1 cellular context compared by ENCODE assay signal in the genomic region with DNA sequence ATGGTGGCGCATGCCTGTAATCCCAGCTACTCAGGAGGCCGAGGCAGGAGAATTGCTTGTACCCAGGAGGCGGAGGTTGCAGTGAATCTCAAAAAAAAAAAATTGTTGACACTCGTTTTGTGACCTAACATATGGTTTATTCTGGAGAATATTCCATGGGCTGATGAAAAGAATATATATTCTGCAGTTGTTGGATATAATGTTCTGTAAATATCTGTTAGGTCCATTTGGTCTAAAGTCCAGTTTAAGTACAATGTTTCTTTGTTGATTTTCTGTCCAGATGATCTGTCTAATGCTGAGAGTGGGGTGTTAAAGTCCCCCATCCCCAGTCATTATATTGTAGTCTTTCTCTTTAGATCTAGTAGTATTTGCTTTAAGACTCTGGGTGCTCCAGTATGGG.
A peak's percentile ranks its signal among the peaks of the same experiment; 100 is the strongest.
TF ChIP-seq lines count a peak whose summit lies in the region.

No MANE protein-coding gene starts in this region.

TF ChIP-seq in HepG2, 621 proteins besides CTCF, POLR2A, EP300 and RAD21 (continued from another document and continues in another):
- TF ChIP-seq ZBTB42 (CRISPR knock-in tag; IDR thresholded peaks at IDR 0.05) (no peak), SP5 (CRISPR knock-in tag; IDR thresholded peaks at IDR 0.05; ENCODE audit: borderline replicate concordance, low read depth) (no peak), HCFC1 (IDR thresholded peaks at IDR 0.05; ENCODE audit: low read depth, low read length) (no peak), PRMT3 (CRISPR knock-in tag; IDR thresholded peaks at IDR 0.05; ENCODE audit: borderline replicate concordance, low read depth) (no peak), GZF1 (CRISPR knock-in tag; IDR thresholded peaks at IDR 0.05) (no peak), FOXA3 (CRISPR knock-in tag; IDR thresholded peaks at IDR 0.05) (peak; percentile 65), FOXA1 (IDR thresholded peaks at IDR 0.05) (0 out of 2 replicates have a peak, but pooled peaks have one; percentile 25), FOXA1 (CRISPR knock-in tag; IDR thresholded peaks at IDR 0.05) (0 out of 2 replicates have a peak, but pooled peaks have one; percentile 21), ZBTB20 (CRISPR knock-in tag; IDR thresholded peaks at IDR 0.05; ENCODE audit: borderline replicate concordance, low read depth) (peak; percentile 49; the same call in 1 of the 2 replicates), NCOR1 (IDR thresholded peaks at IDR 0.05; ENCODE audit: borderline replicate concordance, low read length) (peak; percentile 66), SOX13 (IDR thresholded peaks at IDR 0.05) (no peak), SOX13 (CRISPR knock-in tag; conservative IDR thresholded peaks at IDR 0.05 in 1 of 2, IDR thresholded peaks at IDR 0.05 in 1 of 2) (peak in 1 of 2 experiments; percentile 65; a peak in 2 of 4 replicates), ONECUT2 (CRISPR knock-in tag; IDR thresholded peaks at IDR 0.05) (no peak), SOX5 (CRISPR knock-in tag; IDR thresholded peaks at IDR 0.05; ENCODE audit: borderline replicate concordance) (peak; percentile 43; the same call in 1 of the 2 replicates), SMAD9 (CRISPR knock-in tag; IDR thresholded peaks at IDR 0.05) (no peak), ZFP90 (CRISPR knock-in tag; IDR thresholded peaks at IDR 0.05; ENCODE audit: borderline replicate concordance) (no peak)
- TF ChIP-seq, protein P1, sequence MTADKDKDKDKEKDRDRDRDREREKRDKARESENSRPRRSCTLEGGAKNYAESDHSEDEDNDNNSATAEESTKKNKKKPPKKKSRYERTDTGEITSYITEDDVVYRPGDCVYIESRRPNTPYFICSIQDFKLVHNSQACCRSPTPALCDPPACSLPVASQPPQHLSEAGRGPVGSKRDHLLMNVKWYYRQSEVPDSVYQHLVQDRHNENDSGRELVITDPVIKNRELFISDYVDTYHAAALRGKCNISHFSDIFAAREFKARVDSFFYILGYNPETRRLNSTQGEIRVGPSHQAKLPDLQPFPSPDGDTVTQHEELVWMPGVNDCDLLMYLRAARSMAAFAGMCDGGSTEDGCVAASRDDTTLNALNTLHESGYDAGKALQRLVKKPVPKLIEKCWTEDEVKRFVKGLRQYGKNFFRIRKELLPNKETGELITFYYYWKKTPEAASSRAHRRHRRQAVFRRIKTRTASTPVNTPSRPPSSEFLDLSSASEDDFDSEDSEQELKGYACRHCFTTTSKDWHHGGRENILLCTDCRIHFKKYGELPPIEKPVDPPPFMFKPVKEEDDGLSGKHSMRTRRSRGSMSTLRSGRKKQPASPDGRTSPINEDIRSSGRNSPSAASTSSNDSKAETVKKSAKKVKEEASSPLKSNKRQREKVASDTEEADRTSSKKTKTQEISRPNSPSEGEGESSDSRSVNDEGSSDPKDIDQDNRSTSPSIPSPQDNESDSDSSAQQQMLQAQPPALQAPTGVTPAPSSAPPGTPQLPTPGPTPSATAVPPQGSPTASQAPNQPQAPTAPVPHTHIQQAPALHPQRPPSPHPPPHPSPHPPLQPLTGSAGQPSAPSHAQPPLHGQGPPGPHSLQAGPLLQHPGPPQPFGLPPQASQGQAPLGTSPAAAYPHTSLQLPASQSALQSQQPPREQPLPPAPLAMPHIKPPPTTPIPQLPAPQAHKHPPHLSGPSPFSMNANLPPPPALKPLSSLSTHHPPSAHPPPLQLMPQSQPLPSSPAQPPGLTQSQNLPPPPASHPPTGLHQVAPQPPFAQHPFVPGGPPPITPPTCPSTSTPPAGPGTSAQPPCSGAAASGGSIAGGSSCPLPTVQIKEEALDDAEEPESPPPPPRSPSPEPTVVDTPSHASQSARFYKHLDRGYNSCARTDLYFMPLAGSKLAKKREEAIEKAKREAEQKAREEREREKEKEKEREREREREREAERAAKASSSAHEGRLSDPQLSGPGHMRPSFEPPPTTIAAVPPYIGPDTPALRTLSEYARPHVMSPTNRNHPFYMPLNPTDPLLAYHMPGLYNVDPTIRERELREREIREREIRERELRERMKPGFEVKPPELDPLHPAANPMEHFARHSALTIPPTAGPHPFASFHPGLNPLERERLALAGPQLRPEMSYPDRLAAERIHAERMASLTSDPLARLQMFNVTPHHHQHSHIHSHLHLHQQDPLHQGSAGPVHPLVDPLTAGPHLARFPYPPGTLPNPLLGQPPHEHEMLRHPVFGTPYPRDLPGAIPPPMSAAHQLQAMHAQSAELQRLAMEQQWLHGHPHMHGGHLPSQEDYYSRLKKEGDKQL (CRISPR knock-in tag; IDR thresholded peaks at IDR 0.05; ENCODE audit: low read depth), result no peak
- TF ChIP-seq, protein P2, sequence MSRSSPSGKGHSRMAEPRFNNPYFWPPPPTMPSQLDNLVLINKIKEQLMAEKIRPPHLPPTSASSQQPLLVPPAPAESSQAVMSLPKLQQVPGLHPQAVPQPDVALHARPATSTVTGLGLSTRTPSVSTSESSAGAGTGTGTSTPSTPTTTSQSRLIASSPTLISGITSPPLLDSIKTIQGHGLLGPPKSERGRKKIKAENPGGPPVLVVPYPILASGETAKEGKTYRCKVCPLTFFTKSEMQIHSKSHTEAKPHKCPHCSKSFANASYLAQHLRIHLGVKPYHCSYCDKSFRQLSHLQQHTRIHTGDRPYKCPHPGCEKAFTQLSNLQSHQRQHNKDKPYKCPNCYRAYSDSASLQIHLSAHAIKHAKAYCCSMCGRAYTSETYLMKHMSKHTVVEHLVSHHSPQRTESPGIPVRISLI (CRISPR knock-in tag; IDR thresholded peaks at IDR 0.05; ENCODE audit: borderline replicate concordance), result peak; percentile 71; the same call in 1 of the 2 replicates
- TF ChIP-seq, protein P3, sequence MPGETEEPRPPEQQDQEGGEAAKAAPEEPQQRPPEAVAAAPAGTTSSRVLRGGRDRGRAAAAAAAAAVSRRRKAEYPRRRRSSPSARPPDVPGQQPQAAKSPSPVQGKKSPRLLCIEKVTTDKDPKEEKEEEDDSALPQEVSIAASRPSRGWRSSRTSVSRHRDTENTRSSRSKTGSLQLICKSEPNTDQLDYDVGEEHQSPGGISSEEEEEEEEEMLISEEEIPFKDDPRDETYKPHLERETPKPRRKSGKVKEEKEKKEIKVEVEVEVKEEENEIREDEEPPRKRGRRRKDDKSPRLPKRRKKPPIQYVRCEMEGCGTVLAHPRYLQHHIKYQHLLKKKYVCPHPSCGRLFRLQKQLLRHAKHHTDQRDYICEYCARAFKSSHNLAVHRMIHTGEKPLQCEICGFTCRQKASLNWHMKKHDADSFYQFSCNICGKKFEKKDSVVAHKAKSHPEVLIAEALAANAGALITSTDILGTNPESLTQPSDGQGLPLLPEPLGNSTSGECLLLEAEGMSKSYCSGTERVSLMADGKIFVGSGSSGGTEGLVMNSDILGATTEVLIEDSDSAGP (CRISPR knock-in tag; IDR thresholded peaks at IDR 0.05; ENCODE audit: borderline replicate concordance), result no peak
- TF ChIP-seq, protein P4, sequence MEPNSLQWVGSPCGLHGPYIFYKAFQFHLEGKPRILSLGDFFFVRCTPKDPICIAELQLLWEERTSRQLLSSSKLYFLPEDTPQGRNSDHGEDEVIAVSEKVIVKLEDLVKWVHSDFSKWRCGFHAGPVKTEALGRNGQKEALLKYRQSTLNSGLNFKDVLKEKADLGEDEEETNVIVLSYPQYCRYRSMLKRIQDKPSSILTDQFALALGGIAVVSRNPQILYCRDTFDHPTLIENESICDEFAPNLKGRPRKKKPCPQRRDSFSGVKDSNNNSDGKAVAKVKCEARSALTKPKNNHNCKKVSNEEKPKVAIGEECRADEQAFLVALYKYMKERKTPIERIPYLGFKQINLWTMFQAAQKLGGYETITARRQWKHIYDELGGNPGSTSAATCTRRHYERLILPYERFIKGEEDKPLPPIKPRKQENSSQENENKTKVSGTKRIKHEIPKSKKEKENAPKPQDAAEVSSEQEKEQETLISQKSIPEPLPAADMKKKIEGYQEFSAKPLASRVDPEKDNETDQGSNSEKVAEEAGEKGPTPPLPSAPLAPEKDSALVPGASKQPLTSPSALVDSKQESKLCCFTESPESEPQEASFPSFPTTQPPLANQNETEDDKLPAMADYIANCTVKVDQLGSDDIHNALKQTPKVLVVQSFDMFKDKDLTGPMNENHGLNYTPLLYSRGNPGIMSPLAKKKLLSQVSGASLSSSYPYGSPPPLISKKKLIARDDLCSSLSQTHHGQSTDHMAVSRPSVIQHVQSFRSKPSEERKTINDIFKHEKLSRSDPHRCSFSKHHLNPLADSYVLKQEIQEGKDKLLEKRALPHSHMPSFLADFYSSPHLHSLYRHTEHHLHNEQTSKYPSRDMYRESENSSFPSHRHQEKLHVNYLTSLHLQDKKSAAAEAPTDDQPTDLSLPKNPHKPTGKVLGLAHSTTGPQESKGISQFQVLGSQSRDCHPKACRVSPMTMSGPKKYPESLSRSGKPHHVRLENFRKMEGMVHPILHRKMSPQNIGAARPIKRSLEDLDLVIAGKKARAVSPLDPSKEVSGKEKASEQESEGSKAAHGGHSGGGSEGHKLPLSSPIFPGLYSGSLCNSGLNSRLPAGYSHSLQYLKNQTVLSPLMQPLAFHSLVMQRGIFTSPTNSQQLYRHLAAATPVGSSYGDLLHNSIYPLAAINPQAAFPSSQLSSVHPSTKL (CRISPR knock-in tag; IDR thresholded peaks at IDR 0.05), result 0 out of 2 replicates have a peak, but pooled peaks have one; percentile 16
- TF ChIP-seq, protein P5, sequence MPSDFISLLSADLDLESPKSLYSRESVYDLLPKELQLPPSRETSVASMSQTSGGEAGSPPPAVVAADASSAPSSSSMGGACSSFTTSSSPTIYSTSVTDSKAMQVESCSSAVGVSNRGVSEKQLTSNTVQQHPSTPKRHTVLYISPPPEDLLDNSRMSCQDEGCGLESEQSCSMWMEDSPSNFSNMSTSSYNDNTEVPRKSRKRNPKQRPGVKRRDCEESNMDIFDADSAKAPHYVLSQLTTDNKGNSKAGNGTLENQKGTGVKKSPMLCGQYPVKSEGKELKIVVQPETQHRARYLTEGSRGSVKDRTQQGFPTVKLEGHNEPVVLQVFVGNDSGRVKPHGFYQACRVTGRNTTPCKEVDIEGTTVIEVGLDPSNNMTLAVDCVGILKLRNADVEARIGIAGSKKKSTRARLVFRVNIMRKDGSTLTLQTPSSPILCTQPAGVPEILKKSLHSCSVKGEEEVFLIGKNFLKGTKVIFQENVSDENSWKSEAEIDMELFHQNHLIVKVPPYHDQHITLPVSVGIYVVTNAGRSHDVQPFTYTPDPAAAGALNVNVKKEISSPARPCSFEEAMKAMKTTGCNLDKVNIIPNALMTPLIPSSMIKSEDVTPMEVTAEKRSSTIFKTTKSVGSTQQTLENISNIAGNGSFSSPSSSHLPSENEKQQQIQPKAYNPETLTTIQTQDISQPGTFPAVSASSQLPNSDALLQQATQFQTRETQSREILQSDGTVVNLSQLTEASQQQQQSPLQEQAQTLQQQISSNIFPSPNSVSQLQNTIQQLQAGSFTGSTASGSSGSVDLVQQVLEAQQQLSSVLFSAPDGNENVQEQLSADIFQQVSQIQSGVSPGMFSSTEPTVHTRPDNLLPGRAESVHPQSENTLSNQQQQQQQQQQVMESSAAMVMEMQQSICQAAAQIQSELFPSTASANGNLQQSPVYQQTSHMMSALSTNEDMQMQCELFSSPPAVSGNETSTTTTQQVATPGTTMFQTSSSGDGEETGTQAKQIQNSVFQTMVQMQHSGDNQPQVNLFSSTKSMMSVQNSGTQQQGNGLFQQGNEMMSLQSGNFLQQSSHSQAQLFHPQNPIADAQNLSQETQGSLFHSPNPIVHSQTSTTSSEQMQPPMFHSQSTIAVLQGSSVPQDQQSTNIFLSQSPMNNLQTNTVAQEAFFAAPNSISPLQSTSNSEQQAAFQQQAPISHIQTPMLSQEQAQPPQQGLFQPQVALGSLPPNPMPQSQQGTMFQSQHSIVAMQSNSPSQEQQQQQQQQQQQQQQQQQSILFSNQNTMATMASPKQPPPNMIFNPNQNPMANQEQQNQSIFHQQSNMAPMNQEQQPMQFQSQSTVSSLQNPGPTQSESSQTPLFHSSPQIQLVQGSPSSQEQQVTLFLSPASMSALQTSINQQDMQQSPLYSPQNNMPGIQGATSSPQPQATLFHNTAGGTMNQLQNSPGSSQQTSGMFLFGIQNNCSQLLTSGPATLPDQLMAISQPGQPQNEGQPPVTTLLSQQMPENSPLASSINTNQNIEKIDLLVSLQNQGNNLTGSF (CRISPR knock-in tag; IDR thresholded peaks at IDR 0.05), result no peak
- TF ChIP-seq, protein P6, sequence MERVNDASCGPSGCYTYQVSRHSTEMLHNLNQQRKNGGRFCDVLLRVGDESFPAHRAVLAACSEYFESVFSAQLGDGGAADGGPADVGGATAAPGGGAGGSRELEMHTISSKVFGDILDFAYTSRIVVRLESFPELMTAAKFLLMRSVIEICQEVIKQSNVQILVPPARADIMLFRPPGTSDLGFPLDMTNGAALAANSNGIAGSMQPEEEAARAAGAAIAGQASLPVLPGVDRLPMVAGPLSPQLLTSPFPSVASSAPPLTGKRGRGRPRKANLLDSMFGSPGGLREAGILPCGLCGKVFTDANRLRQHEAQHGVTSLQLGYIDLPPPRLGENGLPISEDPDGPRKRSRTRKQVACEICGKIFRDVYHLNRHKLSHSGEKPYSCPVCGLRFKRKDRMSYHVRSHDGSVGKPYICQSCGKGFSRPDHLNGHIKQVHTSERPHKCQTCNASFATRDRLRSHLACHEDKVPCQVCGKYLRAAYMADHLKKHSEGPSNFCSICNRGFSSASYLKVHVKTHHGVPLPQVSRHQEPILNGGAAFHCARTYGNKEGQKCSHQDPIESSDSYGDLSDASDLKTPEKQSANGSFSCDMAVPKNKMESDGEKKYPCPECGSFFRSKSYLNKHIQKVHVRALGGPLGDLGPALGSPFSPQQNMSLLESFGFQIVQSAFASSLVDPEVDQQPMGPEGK (CRISPR knock-in tag; IDR thresholded peaks at IDR 0.05), result peak; percentile 27; the same call in 1 of the 2 replicates
- TF ChIP-seq, protein P7, sequence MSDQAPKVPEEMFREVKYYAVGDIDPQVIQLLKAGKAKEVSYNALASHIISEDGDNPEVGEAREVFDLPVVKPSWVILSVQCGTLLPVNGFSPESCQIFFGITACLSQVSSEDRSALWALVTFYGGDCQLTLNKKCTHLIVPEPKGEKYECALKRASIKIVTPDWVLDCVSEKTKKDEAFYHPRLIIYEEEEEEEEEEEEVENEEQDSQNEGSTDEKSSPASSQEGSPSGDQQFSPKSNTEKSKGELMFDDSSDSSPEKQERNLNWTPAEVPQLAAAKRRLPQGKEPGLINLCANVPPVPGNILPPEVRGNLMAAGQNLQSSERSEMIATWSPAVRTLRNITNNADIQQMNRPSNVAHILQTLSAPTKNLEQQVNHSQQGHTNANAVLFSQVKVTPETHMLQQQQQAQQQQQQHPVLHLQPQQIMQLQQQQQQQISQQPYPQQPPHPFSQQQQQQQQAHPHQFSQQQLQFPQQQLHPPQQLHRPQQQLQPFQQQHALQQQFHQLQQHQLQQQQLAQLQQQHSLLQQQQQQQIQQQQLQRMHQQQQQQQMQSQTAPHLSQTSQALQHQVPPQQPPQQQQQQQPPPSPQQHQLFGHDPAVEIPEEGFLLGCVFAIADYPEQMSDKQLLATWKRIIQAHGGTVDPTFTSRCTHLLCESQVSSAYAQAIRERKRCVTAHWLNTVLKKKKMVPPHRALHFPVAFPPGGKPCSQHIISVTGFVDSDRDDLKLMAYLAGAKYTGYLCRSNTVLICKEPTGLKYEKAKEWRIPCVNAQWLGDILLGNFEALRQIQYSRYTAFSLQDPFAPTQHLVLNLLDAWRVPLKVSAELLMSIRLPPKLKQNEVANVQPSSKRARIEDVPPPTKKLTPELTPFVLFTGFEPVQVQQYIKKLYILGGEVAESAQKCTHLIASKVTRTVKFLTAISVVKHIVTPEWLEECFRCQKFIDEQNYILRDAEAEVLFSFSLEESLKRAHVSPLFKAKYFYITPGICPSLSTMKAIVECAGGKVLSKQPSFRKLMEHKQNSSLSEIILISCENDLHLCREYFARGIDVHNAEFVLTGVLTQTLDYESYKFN (CRISPR knock-in tag; conservative IDR thresholded peaks at IDR 0.05), result peak; percentile 32; the same call in 1 of the 2 replicates
